ENCODE assay signal across 8 cellular contexts in the genomic region with DNA sequence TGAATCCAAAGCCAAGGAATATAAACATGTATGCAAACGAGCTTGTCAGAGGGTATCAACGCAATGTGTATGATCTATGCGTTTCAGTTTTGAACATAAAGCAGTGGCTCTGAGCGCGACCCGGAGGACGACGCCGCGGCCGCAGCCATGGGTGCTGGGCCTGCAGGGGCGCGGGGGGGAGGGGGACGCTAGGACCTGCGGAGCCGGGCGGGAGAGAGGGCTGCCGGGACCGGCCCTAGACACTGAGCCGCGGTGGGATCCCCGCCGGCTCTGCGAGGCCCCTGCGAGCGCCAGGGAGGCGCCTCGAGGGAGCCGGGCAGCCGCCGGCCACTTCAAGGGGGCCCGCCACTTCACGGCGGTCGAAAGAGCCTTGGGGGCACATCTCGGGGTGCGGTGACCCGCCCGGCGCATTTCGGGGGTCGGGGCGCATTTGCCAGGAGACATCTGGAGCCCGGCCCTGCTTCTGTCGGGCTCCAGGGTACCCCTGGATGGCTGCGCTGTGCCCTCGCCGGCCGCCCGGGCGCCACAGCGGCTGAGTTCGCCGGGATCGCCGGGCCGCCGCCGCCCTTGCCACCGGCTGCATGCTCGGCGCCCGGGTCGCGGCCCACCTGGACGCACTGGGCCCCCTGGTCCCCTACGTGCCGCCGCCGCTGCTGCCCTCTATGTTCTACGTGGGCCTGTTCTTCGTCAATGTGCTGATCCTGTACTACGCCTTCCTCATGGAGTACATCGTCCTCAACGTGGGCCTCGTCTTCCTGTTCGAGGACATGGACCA.
DNase-seq lines count a peak whose midpoint lies in the region; ATAC-seq, FAIRE-seq and TF ChIP-seq lines count a peak whose summit lies in the region.
"Not testable (repeated sequence)": the region's sequence is repeated elsewhere in the genome, so short reads cannot be mapped to it uniquely, and the experiment has no call there.

No MANE protein-coding gene starts in this region.

- H3K27ac ChIP-seq in breast epithelium, upper lobe of left lung: not testable (repeated sequence)
- H3K27ac ChIP-seq in heart left ventricle (peak overlapping the region in 10 of 12 donors; percentile 38 to 88 (median 70)), lung (ENCODE audit: low read depth in 1 of 2, low read length in 1 of 2) (peak overlapping the region in 1 of 2 donors; percentile 82)

- not testable (repeated sequence) for H3K4me1 ChIP-seq in breast epithelium; heart left ventricle; lung (ENCODE audit: control insufficient read depth in 2 of 2, insufficient read depth in 2 of 2, low read length in 2 of 2); upper lobe of left lung

- H3K27me3 Mint-ChIP-seq in activated CD8-positive, alpha-beta T cell treated with anti-CD3 and anti-CD28 coated beads, Interleukin-2, amount 10 ng/mL, durations not matched to agents 7 days and 5 days (ENCODE audit: low read depth): peaks cover 37% of the 10 kb centered on the region

- not testable (repeated sequence) for H3K36me3 Mint-ChIP-seq in activated CD8-positive, alpha-beta T cell treated with anti-CD3 and anti-CD28 coated beads, Interleukin-2, amount 10 ng/mL, durations not matched to agents 7 days and 5 days (ENCODE audit: low read depth)

- H3K27ac Mint-ChIP-seq in activated CD8-positive, alpha-beta T cell treated with anti-CD3 and anti-CD28 coated beads, Interleukin-2, amount 10 ng/mL, durations not matched to agents 7 days and 5 days: not testable (repeated sequence)

- H3K4me3 ChIP-seq in breast epithelium (peak overlapping the region in 2 of 3 donors; percentile 25 to 51), heart left ventricle (peak overlapping the region; percentile 23 to 59 (median 45)), upper lobe of left lung (peak overlapping the region in 3 of 4 donors; percentile 32 to 44 (median 33))
- H3K4me3 ChIP-seq in lung: not testable (repeated sequence)

- not testable (repeated sequence) for H3K4me3 Mint-ChIP-seq in activated CD8-positive, alpha-beta T cell treated with anti-CD3 and anti-CD28 coated beads, Interleukin-2, amount 10 ng/mL, durations not matched to agents 7 days and 5 days

- peak; percentile 2 for DNase-seq in D721Med (ENCODE audit: insufficient read length, low spot score)
- peak; percentile 19 for DNase-seq in KBM-7
- DNase-seq in activated CD8-positive, alpha-beta T cell treated with anti-CD3 and anti-CD28 coated beads, Interleukin-2, amount 10 ng/mL, durations not matched to agents 7 days and 5 days; breast epithelium (ENCODE audit: low spot score in 2 of 2); lung (ENCODE audit: low spot score); sciatic nerve (ENCODE audit: low spot score): not testable (repeated sequence)
- DNase-seq in heart left ventricle: peak in 2 of 5 donors; percentile 6 to 22
- peak in 1 of 2 donors; percentile 78 for DNase-seq in upper lobe of left lung

- not testable (repeated sequence) for TF ChIP-seq CTCF in D721Med (IDR thresholded peaks at IDR 0.05; ENCODE audit: insufficient read depth, missing control alignments); breast epithelium (IDR thresholded peaks at IDR 0.05); heart left ventricle (IDR thresholded peaks at IDR 0.05); lung (IDR thresholded peaks at IDR 0.05; ENCODE audit: control extremely low read depth, extremely low read depth); upper lobe of left lung (IDR thresholded peaks at IDR 0.05)

- TF ChIP-seq EP300 in upper lobe of left lung (IDR thresholded peaks at IDR 0.05): not testable (repeated sequence)

- intact Hi-C loops in breast epithelium (cut with DNase I; ENCODE audit: low total_unique reads); heart left ventricle (cut with DNase I); sciatic nerve (cut with DNase I): not testable (repeated sequence)

- WGBS in heart left ventricle, 4 donors: 0 to 4% (median 2%) methylated on average over 5 to 65 of the region's 77 CpGs
- WGBS in lung, 2 donors: 3 to 6% methylated on average over 44 to 62 of the region's 77 CpGs
- 7 to 11% methylated on average over 13 to 20 of the region's 77 CpGs for WGBS in upper lobe of left lung, 2 donors

- not testable (repeated sequence) for H3K4me1 Mint-ChIP-seq in activated CD8-positive, alpha-beta T cell treated with anti-CD3 and anti-CD28 coated beads, Interleukin-2, amount 10 ng/mL, durations not matched to agents 7 days and 5 days (ENCODE audit: low read depth)

- H3K9me3 Mint-ChIP-seq in activated CD8-positive, alpha-beta T cell treated with anti-CD3 and anti-CD28 coated beads, Interleukin-2, amount 10 ng/mL, durations not matched to agents 7 days and 5 days (ENCODE audit: insufficient read depth): not testable (repeated sequence)

- peak; percentile 76 for ATAC-seq in activated CD8-positive, alpha-beta T cell treated with anti-CD3 and anti-CD28 coated beads, Interleukin-2, amount 10 ng/mL, durations not matched to agents 7 days and 5 days
- ATAC-seq in heart left ventricle (peak; percentile 57 to 80 (median 74)), lung (ENCODE audit: insufficient read depth, low FRiP score) (peak; percentile 55), sciatic nerve (peak; percentile 41), upper lobe of left lung (ENCODE audit: low FRiP score in 2 of 2) (peak; percentile 11 to 55)

- H3K36me3 ChIP-seq in breast epithelium; heart left ventricle; lung (ENCODE audit: control insufficient read depth in 2 of 2, insufficient read depth in 2 of 2, low read length in 2 of 2); upper lobe of left lung: not testable (repeated sequence)

- POLR2A ChIA-PET in activated CD8-positive, alpha-beta T cell treated with anti-CD3 and anti-CD28 coated beads, Interleukin-2, amount 10 ng/mL, durations not matched to agents 7 days and 5 days (lab: Charles Lee): not testable (repeated sequence)

- not testable (repeated sequence) for FAIRE-seq in D721Med (lab: Jason Lieb, UNC)

- in situ Hi-C loops in KBM-7 (cut with MboI; ENCODE audit: low pct_unique_long_range_greater_than_20kb, low sequenced_read_pairs): not testable (repeated sequence)

- TF ChIP-seq POLR2A in breast epithelium (IDR thresholded peaks at IDR 0.05); heart left ventricle (IDR thresholded peaks at IDR 0.05); upper lobe of left lung (IDR thresholded peaks at IDR 0.05): not testable (repeated sequence)

- H3K9me3 ChIP-seq in breast epithelium; heart left ventricle; lung (ENCODE audit: control insufficient read depth in 2 of 2, insufficient read depth in 1 of 2, low read length in 1 of 2); upper lobe of left lung: not testable (repeated sequence)

- CTCF ChIA-PET in activated CD8-positive, alpha-beta T cell treated with anti-CD3 and anti-CD28 coated beads, Interleukin-2, amount 10 ng/mL, durations not matched to agents 7 days and 5 days (lab: Charles Lee): not testable (repeated sequence)

- H3K27me3 ChIP-seq in breast epithelium; lung (ENCODE audit: control insufficient read depth, insufficient read depth); upper lobe of left lung: not testable (repeated sequence)
- H3K27me3 ChIP-seq in heart left ventricle: peaks cover 0 to 16% (median 2%) of the 10 kb centered on the region in 9 donors
